ENCODE assay signal across 1 cellular context in the genomic region with DNA sequence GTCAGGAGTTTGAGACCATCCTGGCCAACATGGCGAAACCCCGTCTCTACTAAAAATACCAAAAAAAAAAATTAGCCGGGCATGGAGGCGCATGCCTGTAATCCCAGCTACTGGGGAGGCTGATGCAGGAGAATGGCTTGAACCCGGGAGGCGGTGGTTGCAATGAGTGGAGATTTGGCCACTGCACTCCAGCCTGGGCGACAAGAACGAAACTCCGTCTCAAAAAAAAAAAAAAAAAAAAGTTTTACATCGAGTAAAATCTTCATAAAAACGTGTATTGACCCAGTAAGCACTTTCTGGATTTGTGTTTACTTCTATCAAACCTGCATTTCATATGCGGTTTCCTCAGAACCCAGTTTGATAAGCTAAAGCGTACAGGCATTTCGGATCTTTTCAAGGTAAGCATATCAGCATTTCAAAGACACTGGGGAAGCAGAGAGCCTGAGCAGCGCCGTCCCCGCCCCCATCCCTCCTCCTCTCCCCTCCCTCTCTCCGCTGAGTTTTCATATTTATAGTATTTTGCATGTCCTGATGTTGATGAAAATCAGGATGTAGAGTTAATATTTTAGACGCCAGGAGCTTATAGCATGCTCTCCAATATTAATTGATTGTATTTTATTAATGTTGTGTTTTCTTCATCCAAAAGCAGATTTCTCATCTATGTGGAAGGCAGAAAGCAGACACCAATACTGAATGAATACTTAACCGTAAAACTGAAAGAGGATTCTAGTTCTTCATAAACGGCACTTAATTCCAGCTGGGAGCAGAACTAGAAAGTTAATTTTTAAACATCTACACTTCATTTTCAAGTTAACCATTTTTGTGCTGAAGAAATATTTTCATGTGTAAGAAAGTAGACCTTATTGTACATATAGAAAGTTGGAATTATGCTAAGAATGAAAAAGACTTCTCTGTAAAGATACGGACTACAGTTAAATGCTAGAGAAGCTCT.
TF ChIP-seq lines count a peak whose summit lies in the region.

No MANE protein-coding gene starts in this region.

TF ChIP-seq in GM23338, 12 proteins besides CTCF, POLR2A, EP300 and RAD21 (continued from another document):
- TF ChIP-seq, protein P1, sequence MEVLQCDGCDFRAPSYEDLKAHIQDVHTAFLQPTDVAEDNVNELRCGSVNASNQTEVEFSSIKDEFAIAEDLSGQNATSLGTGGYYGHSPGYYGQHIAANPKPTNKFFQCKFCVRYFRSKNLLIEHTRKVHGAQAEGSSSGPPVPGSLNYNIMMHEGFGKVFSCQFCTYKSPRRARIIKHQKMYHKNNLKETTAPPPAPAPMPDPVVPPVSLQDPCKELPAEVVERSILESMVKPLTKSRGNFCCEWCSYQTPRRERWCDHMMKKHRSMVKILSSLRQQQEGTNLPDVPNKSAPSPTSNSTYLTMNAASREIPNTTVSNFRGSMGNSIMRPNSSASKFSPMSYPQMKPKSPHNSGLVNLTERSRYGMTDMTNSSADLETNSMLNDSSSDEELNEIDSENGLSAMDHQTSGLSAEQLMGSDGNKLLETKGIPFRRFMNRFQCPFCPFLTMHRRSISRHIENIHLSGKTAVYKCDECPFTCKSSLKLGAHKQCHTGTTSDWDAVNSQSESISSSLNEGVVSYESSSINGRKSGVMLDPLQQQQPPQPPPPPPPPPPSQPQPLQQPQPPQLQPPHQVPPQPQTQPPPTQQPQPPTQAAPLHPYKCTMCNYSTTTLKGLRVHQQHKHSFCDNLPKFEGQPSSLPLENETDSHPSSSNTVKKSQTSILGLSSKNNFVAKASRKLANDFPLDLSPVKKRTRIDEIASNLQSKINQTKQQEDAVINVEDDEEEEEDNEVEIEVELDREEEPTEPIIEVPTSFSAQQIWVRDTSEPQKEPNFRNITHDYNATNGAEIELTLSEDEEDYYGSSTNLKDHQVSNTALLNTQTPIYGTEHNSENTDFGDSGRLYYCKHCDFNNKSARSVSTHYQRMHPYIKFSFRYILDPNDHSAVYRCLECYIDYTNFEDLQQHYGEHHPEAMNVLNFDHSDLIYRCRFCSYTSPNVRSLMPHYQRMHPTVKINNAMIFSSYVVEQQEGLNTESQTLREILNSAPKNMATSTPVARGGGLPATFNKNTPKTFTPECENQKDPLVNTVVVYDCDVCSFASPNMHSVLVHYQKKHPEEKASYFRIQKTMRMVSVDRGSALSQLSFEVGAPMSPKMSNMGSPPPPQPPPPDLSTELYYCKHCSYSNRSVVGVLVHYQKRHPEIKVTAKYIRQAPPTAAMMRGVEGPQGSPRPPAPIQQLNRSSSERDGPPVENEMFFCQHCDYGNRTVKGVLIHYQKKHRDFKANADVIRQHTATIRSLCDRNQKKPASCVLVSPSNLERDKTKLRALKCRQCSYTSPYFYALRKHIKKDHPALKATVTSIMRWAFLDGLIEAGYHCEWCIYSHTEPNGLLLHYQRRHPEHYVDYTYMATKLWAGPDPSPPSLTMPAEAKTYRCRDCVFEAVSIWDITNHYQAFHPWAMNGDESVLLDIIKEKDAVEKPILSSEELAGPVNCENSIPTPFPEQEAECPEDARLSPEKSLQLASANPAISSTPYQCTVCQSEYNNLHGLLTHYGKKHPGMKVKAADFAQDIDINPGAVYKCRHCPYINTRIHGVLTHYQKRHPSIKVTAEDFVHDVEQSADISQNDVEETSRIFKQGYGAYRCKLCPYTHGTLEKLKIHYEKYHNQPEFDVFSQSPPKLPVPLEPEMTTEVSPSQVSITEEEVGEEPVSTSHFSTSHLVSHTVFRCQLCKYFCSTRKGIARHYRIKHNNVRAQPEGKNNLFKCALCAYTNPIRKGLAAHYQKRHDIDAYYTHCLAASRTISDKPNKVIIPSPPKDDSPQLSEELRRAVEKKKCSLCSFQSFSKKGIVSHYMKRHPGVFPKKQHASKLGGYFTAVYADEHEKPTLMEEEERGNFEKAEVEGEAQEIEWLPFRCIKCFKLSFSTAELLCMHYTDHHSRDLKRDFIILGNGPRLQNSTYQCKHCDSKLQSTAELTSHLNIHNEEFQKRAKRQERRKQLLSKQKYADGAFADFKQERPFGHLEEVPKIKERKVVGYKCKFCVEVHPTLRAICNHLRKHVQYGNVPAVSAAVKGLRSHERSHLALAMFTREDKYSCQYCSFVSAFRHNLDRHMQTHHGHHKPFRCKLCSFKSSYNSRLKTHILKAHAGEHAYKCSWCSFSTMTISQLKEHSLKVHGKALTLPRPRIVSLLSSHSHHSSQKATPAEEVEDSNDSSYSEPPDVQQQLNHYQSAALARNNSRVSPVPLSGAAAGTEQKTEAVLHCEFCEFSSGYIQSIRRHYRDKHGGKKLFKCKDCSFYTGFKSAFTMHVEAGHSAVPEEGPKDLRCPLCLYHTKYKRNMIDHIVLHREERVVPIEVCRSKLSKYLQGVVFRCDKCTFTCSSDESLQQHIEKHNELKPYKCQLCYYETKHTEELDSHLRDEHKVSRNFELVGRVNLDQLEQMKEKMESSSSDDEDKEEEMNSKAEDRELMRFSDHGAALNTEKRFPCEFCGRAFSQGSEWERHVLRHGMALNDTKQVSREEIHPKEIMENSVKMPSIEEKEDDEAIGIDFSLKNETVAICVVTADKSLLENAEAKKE (CRISPR knock-in tag; IDR thresholded peaks at IDR 0.05) = no peak
